ENCODE assay signal across 16 cellular contexts in genomic region chr9:35495984-35496383, GRCh38. TPM values are rescaled to one million over a fixed set of nuclear protein-coding genes. Genes with fewer than 3 reads are reported as not detected.
A peak's percentile ranks its signal among the peaks of the same experiment; 100 is the strongest.
DNase-seq lines count a peak whose midpoint lies in the region; ATAC-seq and TF ChIP-seq lines count a peak whose summit lies in the region.
"Had no signal": no experiment of that assay in that cellular context is flagged by ENCODE, and none has a peak within 500 bp of the region (broad histone marks: within the 10 kb centered on the region; RNA-seq: fewer than 3 reads in every experiment).

No MANE protein-coding gene starts in this region.

- peaks cover under 1% of the 10 kb centered on the region for H3K27me3 Mint-ChIP-seq in activated naive CD4-positive, alpha-beta T cell treated with anti-CD3 and anti-CD28 coated beads, Interleukin-2, amount 10 ng/mL, durations not matched to agents 7 days and 5 days
- peaks cover 1% of the 10 kb centered on the region for H3K27me3 Mint-ChIP-seq in activated T-helper 1 cell treated with anti-CD3 and anti-CD28 coated beads, Interleukin-12 subunit alpha, Interleukin-12 subunit beta, Interleukin-2, Interleukin-4 antibody, amounts not matched to agents 30 ng/mL and 10 ng/mL and 1 ng/mL, durations not matched to agents 14 hours and 24 hours and 36 hours (ENCODE audit: insufficient read depth)
- H3K27me3 Mint-ChIP-seq in stimulated activated naive CD8-positive, alpha-beta T cell treated with anti-CD3 and anti-CD28 coated beads, Interleukin-15, amount 100 ng/mL, for 72 hours = peaks cover 2% of the 10 kb centered on the region
- peaks cover 24% of the 10 kb centered on the region for H3K27me3 Mint-ChIP-seq in stimulated activated memory B cell treated with anti-CD40 and anti-IgM and Interleukin-4, amounts not matched to agents 10 μg/mL and 1 μg/mL and 100 μg/mL, for 72 hours

- no peaks in the 10 kb centered on the region for H3K4me1 ChIP-seq in BE2C

- intact Hi-C loops in activated T-helper 1 cell treated with anti-CD3 and anti-CD28 coated beads, Interleukin-12 subunit alpha, Interleukin-12 subunit beta, Interleukin-2, Interleukin-4 antibody, amounts not matched to agents 30 ng/mL and 10 ng/mL and 1 ng/mL, durations not matched to agents 14 hours and 24 hours and 36 hours (cut with micrococcal nuclease) = no loop called here

- DNase-seq in activated naive CD4-positive, alpha-beta T cell treated with anti-CD3 and anti-CD28 coated beads, Interleukin-2, amount 10 ng/mL, durations not matched to agents 7 days and 5 days = peak; percentile 53
- DNase-seq in activated naive CD4-positive, alpha-beta T cell (lab: John Stamatoyannopoulos, UW) = no peak
- peak; percentile 58 for DNase-seq in Jurkat, Clone E6-1 (ENCODE audit: low read depth, low spot score)
- DNase-seq in activated T-helper 1 cell treated with anti-CD3 and anti-CD28 coated beads, Interleukin-12 subunit alpha, Interleukin-12 subunit beta, Interleukin-2, Interleukin-4 antibody, amounts not matched to agents 30 ng/mL and 10 ng/mL and 1 ng/mL, durations not matched to agents 14 hours and 24 hours and 36 hours (ENCODE audit: low spot score) = peak; percentile 4
- no peak for DNase-seq in stimulated activated naive CD8-positive, alpha-beta T cell treated with anti-CD3 and anti-CD28 coated beads, Interleukin-15, amount 100 ng/mL, for 72 hours
- DNase-seq in amniotic stem cell (lab: John Stamatoyannopoulos, UW) (no peak), BE2C (no peak)
- DNase-seq: activated effector memory CD4-positive, alpha-beta T cell treated with anti-CD3 and anti-CD28 coated beads, Interleukin-2, amount 50 U/mL, for 16 hours; COR-L47; immature natural killer cell; NCI-H1930; NK-92 treated with Interleukin-12 subunit alpha and Interleukin-12 subunit beta, amount 100 ng/mL, for 24 hours; stimulated activated CD4-positive, alpha-beta T cell treated with anti-CD3 and anti-CD28 coated beads, Interleukin-12 subunit alpha, Interleukin-12 subunit beta, amount 100 ng/mL, for 4 hours had no signal

- peak; percentile 73 for ATAC-seq in stimulated activated naive CD8-positive, alpha-beta T cell treated with anti-CD3 and anti-CD28 coated beads, Interleukin-15, amount 100 ng/mL, for 72 hours
- no peak for ATAC-seq in stimulated activated memory B cell treated with anti-CD40 and anti-IgM and Interleukin-4, amounts not matched to agents 10 μg/mL and 1 μg/mL and 100 μg/mL, for 72 hours
- ATAC-seq: SK-N-SH treated with all-trans-retinoic acid at 6 μM for 48 hours had no signal

- H3K9me3 Mint-ChIP-seq in activated naive CD4-positive, alpha-beta T cell treated with anti-CD3 and anti-CD28 coated beads, Interleukin-2, amount 10 ng/mL, durations not matched to agents 7 days and 5 days = peaks cover 13% of the 10 kb centered on the region
- peaks cover 15% of the 10 kb centered on the region for H3K9me3 Mint-ChIP-seq in activated T-helper 1 cell treated with anti-CD3 and anti-CD28 coated beads, Interleukin-12 subunit alpha, Interleukin-12 subunit beta, Interleukin-2, Interleukin-4 antibody, amounts not matched to agents 30 ng/mL and 10 ng/mL and 1 ng/mL, durations not matched to agents 14 hours and 24 hours and 36 hours
- H3K9me3 Mint-ChIP-seq in stimulated activated naive CD8-positive, alpha-beta T cell treated with anti-CD3 and anti-CD28 coated beads, Interleukin-15, amount 100 ng/mL, for 72 hours = peaks cover 14 to 15% of the 10 kb centered on the region in 2 donors
- peaks cover 6% of the 10 kb centered on the region for H3K9me3 Mint-ChIP-seq in stimulated activated memory B cell treated with anti-CD40 and anti-IgM and Interleukin-4, amounts not matched to agents 10 μg/mL and 1 μg/mL and 100 μg/mL, for 72 hours
- H3K9me3 Mint-ChIP-seq: immature natural killer cell had no signal

- TF ChIP-seq CTCF in BE2C (IDR thresholded peaks at IDR 0.05; ENCODE audit: low read depth, low read length) = no peak

- H3K4me3 Mint-ChIP-seq in activated naive CD4-positive, alpha-beta T cell treated with anti-CD3 and anti-CD28 coated beads, Interleukin-2, amount 10 ng/mL, durations not matched to agents 7 days and 5 days = no peak overlapping the region
- H3K4me3 Mint-ChIP-seq in activated T-helper 1 cell treated with anti-CD3 and anti-CD28 coated beads, Interleukin-12 subunit alpha, Interleukin-12 subunit beta, Interleukin-2, Interleukin-4 antibody, amounts not matched to agents 30 ng/mL and 10 ng/mL and 1 ng/mL, durations not matched to agents 14 hours and 24 hours and 36 hours = peak overlapping the region; percentile 4
- H3K4me3 Mint-ChIP-seq in stimulated activated naive CD8-positive, alpha-beta T cell treated with anti-CD3 and anti-CD28 coated beads, Interleukin-15, amount 100 ng/mL, for 72 hours = peak overlapping the region in 1 of 2 donors; percentile 30
- H3K4me3 Mint-ChIP-seq in stimulated activated memory B cell treated with anti-CD40 and anti-IgM and Interleukin-4, amounts not matched to agents 10 μg/mL and 1 μg/mL and 100 μg/mL, for 72 hours = no peak overlapping the region
- H3K4me3 Mint-ChIP-seq: IgD-negative memory B cell, immature natural killer cell had no signal

- peak overlapping the region; percentile 1 for H3K27ac Mint-ChIP-seq in activated naive CD4-positive, alpha-beta T cell treated with anti-CD3 and anti-CD28 coated beads, Interleukin-2, amount 10 ng/mL, durations not matched to agents 7 days and 5 days
- no peak overlapping the region for H3K27ac Mint-ChIP-seq in activated T-helper 1 cell treated with anti-CD3 and anti-CD28 coated beads, Interleukin-12 subunit alpha, Interleukin-12 subunit beta, Interleukin-2, Interleukin-4 antibody, amounts not matched to agents 30 ng/mL and 10 ng/mL and 1 ng/mL, durations not matched to agents 14 hours and 24 hours and 36 hours
- H3K27ac Mint-ChIP-seq in stimulated activated naive CD8-positive, alpha-beta T cell treated with anti-CD3 and anti-CD28 coated beads, Interleukin-15, amount 100 ng/mL, for 72 hours = peak overlapping the region in 1 of 2 donors; percentile 35
- no peak overlapping the region for H3K27ac Mint-ChIP-seq in stimulated activated memory B cell treated with anti-CD40 and anti-IgM and Interleukin-4, amounts not matched to agents 10 μg/mL and 1 μg/mL and 100 μg/mL, for 72 hours
- H3K27ac Mint-ChIP-seq: immature natural killer cell had no signal

- H3K36me3 ChIP-seq in BE2C = no peaks in the 10 kb centered on the region

- no peak overlapping the region for H3K4me3 ChIP-seq in Jurkat, Clone E6-1 (ENCODE audit: low read length)
- H3K4me3 ChIP-seq in BE2C (ENCODE audit: low read depth, low read length) = no peak overlapping the region

- H3K4me1 Mint-ChIP-seq in activated naive CD4-positive, alpha-beta T cell treated with anti-CD3 and anti-CD28 coated beads, Interleukin-2, amount 10 ng/mL, durations not matched to agents 7 days and 5 days = peaks cover 31% of the 10 kb centered on the region
- H3K4me1 Mint-ChIP-seq in activated T-helper 1 cell treated with anti-CD3 and anti-CD28 coated beads, Interleukin-12 subunit alpha, Interleukin-12 subunit beta, Interleukin-2, Interleukin-4 antibody, amounts not matched to agents 30 ng/mL and 10 ng/mL and 1 ng/mL, durations not matched to agents 14 hours and 24 hours and 36 hours (ENCODE audit: low read depth) = peaks cover 40% of the 10 kb centered on the region
- peaks cover 33% of the 10 kb centered on the region for H3K4me1 Mint-ChIP-seq in stimulated activated naive CD8-positive, alpha-beta T cell treated with anti-CD3 and anti-CD28 coated beads, Interleukin-15, amount 100 ng/mL, for 72 hours
- peaks cover 6% of the 10 kb centered on the region for H3K4me1 Mint-ChIP-seq in stimulated activated memory B cell treated with anti-CD40 and anti-IgM and Interleukin-4, amounts not matched to agents 10 μg/mL and 1 μg/mL and 100 μg/mL, for 72 hours

- H3K36me3 Mint-ChIP-seq in activated naive CD4-positive, alpha-beta T cell treated with anti-CD3 and anti-CD28 coated beads, Interleukin-2, amount 10 ng/mL, durations not matched to agents 7 days and 5 days = peaks cover 2% of the 10 kb centered on the region
- H3K36me3 Mint-ChIP-seq in activated T-helper 1 cell treated with anti-CD3 and anti-CD28 coated beads, Interleukin-12 subunit alpha, Interleukin-12 subunit beta, Interleukin-2, Interleukin-4 antibody, amounts not matched to agents 30 ng/mL and 10 ng/mL and 1 ng/mL, durations not matched to agents 14 hours and 24 hours and 36 hours (ENCODE audit: low read depth) = peaks cover 2% of the 10 kb centered on the region
- no peaks in the 10 kb centered on the region for H3K36me3 Mint-ChIP-seq in stimulated activated memory B cell treated with anti-CD40 and anti-IgM and Interleukin-4, amounts not matched to agents 10 μg/mL and 1 μg/mL and 100 μg/mL, for 72 hours
- H3K36me3 Mint-ChIP-seq: IgD-negative memory B cell, immature natural killer cell had no signal

- H3K9me3 ChIP-seq in BE2C = no peaks in the 10 kb centered on the region

- CTCF ChIA-PET in activated naive CD4-positive, alpha-beta T cell treated with anti-CD3 and anti-CD28 coated beads, Interleukin-2, amount 10 ng/mL, durations not matched to agents 7 days and 5 days (lab: Charles Lee) = interaction anchor here (1.3 to 2.5 kb wide), 2 partner anchors 56 to 58 kb away, joined by 3 to 8 read pairs; no protein-coding TSS in a partner anchor

- H3K27me3 ChIP-seq in BE2C = no peaks in the 10 kb centered on the region

RNA-seq across cellular contexts. Expression of gene RUSC2, which starts 6.1 kb away (rescaled TPM):
- polyA plus RNA-seq in Jurkat, Clone E6-1 (2012; ENCODE audit: insufficient read depth, insufficient read length) = 5.2 TPM
- 4.4 and 5.8 TPM in 2 replicates for total RNA-seq in activated T-helper 1 cell treated with anti-CD3 and anti-CD28 coated beads, Interleukin-12 subunit alpha, Interleukin-12 subunit beta, Interleukin-2, Interleukin-4 antibody, amounts not matched to agents 30 ng/mL and 10 ng/mL and 1 ng/mL, durations not matched to agents 14 hours and 24 hours and 36 hours
- polyA plus RNA-seq in BE2C (2012; ENCODE audit: insufficient read depth, insufficient read length, low read depth) = 12.2 TPM
- polyA plus RNA-seq: IgD-negative memory B cell had no signal

Comparison
In these comparisons a context has a peak if more than half of its experiments do, and no peak if none do; other contexts are left out.
1. DNase-seq: peak in activated naive CD4-positive, alpha-beta T cell treated with anti-CD3 and anti-CD28 coated beads, Interleukin-2, amount 10 ng/mL, durations not matched to agents 7 days and 5 days (single experiment), Jurkat, Clone E6-1 (single experiment) and activated T-helper 1 cell treated with anti-CD3 and anti-CD28 coated beads, Interleukin-12 subunit alpha, Interleukin-12 subunit beta, Interleukin-2, Interleukin-4 antibody, amounts not matched to agents 30 ng/mL and 10 ng/mL and 1 ng/mL, durations not matched to agents 14 hours and 24 hours and 36 hours (single experiment); none in activated naive CD4-positive, alpha-beta T cell (0 of 4), stimulated activated naive CD8-positive, alpha-beta T cell treated with anti-CD3 and anti-CD28 coated beads, Interleukin-15, amount 100 ng/mL, for 72 hours (0 of 2), amniotic stem cell (single experiment) and BE2C (single experiment).